ENCODE assay signal across 7 cellular contexts in genomic region chr20:62923669-62924566, GRCh38. TPM values are rescaled to one million over a fixed set of nuclear protein-coding genes. Genes with fewer than 3 reads are reported as not detected.
DNase-seq lines count a peak whose midpoint lies in the region; ATAC-seq lines count a peak whose summit lies in the region.

No MANE protein-coding gene starts in this region.

- peaks cover 48% of the 10 kb centered on the region for H3K4me1 Mint-ChIP-seq in activated T-helper 17 cell treated with anti-CD3 and anti-CD28 coated beads, Interleukin-2, amount 50 U/mL, for 72 hours
- H3K4me1 Mint-ChIP-seq in stimulated activated naive B cell treated with anti-CD40 and anti-IgM and Interleukin-4, amounts not matched to agents 10 μg/mL and 1 μg/mL and 100 μg/mL, for 72 hours = peaks cover 47 to 77% of the 10 kb centered on the region in 2 donors

- H3K4me1 ChIP-seq in HUES48 (ENCODE audit: control insufficient read depth, insufficient read depth, low read length) (peaks cover 53% of the 10 kb centered on the region), iPS-15b (ENCODE audit: control insufficient read depth, insufficient read depth, low read length) (peaks cover 33% of the 10 kb centered on the region)

- H3K27ac ChIP-seq in HUES48 (ENCODE audit: low read depth, low read length) = peak overlapping the region; percentile 36

- no peak for DNase-seq in stimulated activated naive B cell treated with anti-CD40 and anti-IgM and Interleukin-4, amounts not matched to agents 10 μg/mL and 1 μg/mL and 100 μg/mL, for 72 hours
- DNase-seq in dedifferentiated amniotic fluid mesenchymal stem cell (ENCODE audit: extremely low spot score) (no peak), iPS-NIHi7 (ENCODE audit: extremely low spot score) (no peak)

- peak overlapping the region; percentile 94 for H3K27ac Mint-ChIP-seq in activated T-helper 17 cell treated with anti-CD3 and anti-CD28 coated beads, Interleukin-2, amount 50 U/mL, for 72 hours
- H3K27ac Mint-ChIP-seq in stimulated activated naive B cell treated with anti-CD40 and anti-IgM and Interleukin-4, amounts not matched to agents 10 μg/mL and 1 μg/mL and 100 μg/mL, for 72 hours = peak overlapping the region; percentile 97

- peaks cover 45% of the 10 kb centered on the region for H3K36me3 Mint-ChIP-seq in activated T-helper 17 cell treated with anti-CD3 and anti-CD28 coated beads, Interleukin-2, amount 50 U/mL, for 72 hours (ENCODE audit: low read depth)
- peaks cover 5 to 13% of the 10 kb centered on the region in 2 donors for H3K36me3 Mint-ChIP-seq in stimulated activated naive B cell treated with anti-CD40 and anti-IgM and Interleukin-4, amounts not matched to agents 10 μg/mL and 1 μg/mL and 100 μg/mL, for 72 hours

- no peaks in the 10 kb centered on the region for H3K27me3 Mint-ChIP-seq in activated T-helper 17 cell treated with anti-CD3 and anti-CD28 coated beads, Interleukin-2, amount 50 U/mL, for 72 hours
- H3K27me3 Mint-ChIP-seq in stimulated activated naive B cell treated with anti-CD40 and anti-IgM and Interleukin-4, amounts not matched to agents 10 μg/mL and 1 μg/mL and 100 μg/mL, for 72 hours = no peaks in the 10 kb centered on the region

- H3K9me3 ChIP-seq in HUES48 (ENCODE audit: control insufficient read depth, insufficient read depth, low read length) (no peaks in the 10 kb centered on the region), iPS-15b (ENCODE audit: control insufficient read depth, insufficient read depth, low read length) (no peaks in the 10 kb centered on the region)

- no peak for ATAC-seq in activated T-helper 17 cell treated with anti-CD3 and anti-CD28 coated beads, Interleukin-2, amount 50 U/mL, for 72 hours (replicated peaks)
- ATAC-seq in stimulated activated naive B cell treated with anti-CD40 and anti-IgM and Interleukin-4, amounts not matched to agents 10 μg/mL and 1 μg/mL and 100 μg/mL, for 72 hours (replicated peaks) = no peak
- ATAC-seq in HG03280 (IDR thresholded peaks at IDR 0.05; ENCODE audit: unreplicated experiment) = no peak

- H3K4me3 ChIP-seq in HUES48 (ENCODE audit: low read depth, low read length) (peak overlapping the region; percentile 93), iPS-15b (ENCODE audit: low read depth, low read length) (peak overlapping the region; percentile 88)

- H3K9me3 Mint-ChIP-seq in activated T-helper 17 cell treated with anti-CD3 and anti-CD28 coated beads, Interleukin-2, amount 50 U/mL, for 72 hours = no peaks in the 10 kb centered on the region
- H3K9me3 Mint-ChIP-seq in stimulated activated naive B cell treated with anti-CD40 and anti-IgM and Interleukin-4, amounts not matched to agents 10 μg/mL and 1 μg/mL and 100 μg/mL, for 72 hours = no peaks in the 10 kb centered on the region

- H3K36me3 ChIP-seq in HUES48 (ENCODE audit: control insufficient read depth, insufficient read depth, low read length) (no peaks in the 10 kb centered on the region), iPS-15b (ENCODE audit: control insufficient read depth, insufficient read depth, low read length) (no peaks in the 10 kb centered on the region)

- H3K27me3 ChIP-seq in HUES48 (ENCODE audit: control insufficient read depth, insufficient read depth, low read length) (no peaks in the 10 kb centered on the region), iPS-15b (ENCODE audit: control insufficient read depth, insufficient read depth, low read length) (no peaks in the 10 kb centered on the region)

- peak overlapping the region; percentile 93 for H3K4me3 Mint-ChIP-seq in activated T-helper 17 cell treated with anti-CD3 and anti-CD28 coated beads, Interleukin-2, amount 50 U/mL, for 72 hours
- peak overlapping the region; percentile 94 to 95 for H3K4me3 Mint-ChIP-seq in stimulated activated naive B cell treated with anti-CD40 and anti-IgM and Interleukin-4, amounts not matched to agents 10 μg/mL and 1 μg/mL and 100 μg/mL, for 72 hours

- H3K9ac ChIP-seq in HUES48 (ENCODE audit: low read depth, low read length) (0 out of 2 replicates have a peak overlapping the region, but pooled peaks have one; percentile 18), iPS-15b (ENCODE audit: low read depth, low read length) (no peak overlapping the region)

RNA-seq across cellular contexts. Expression of gene DIDO1, which starts 2.4 kb away (rescaled TPM):
- total RNA-seq in activated T-helper 17 cell treated with anti-CD3 and anti-CD28 coated beads, Interleukin-2, amount 50 U/mL, for 72 hours = 10 to 100 TPM; 51.4 to 51.5 TPM

RNA-seq across cellular contexts. Expression of gene GID8, which starts 14.0 kb away (rescaled TPM):
- total RNA-seq in activated T-helper 17 cell treated with anti-CD3 and anti-CD28 coated beads, Interleukin-2, amount 50 U/mL, for 72 hours = 10 to 100 TPM; 32.7 to 34.6 TPM

RNA-seq across cellular contexts. Expression of gene SLC17A9, which starts 28.6 kb away (rescaled TPM):
- total RNA-seq in activated T-helper 17 cell treated with anti-CD3 and anti-CD28 coated beads, Interleukin-2, amount 50 U/mL, for 72 hours = 1 to 10 TPM; 5.2 to 7.0 TPM
